Comparison of ENCODE assay signal across 17 cellular contexts in the genomic region with DNA sequence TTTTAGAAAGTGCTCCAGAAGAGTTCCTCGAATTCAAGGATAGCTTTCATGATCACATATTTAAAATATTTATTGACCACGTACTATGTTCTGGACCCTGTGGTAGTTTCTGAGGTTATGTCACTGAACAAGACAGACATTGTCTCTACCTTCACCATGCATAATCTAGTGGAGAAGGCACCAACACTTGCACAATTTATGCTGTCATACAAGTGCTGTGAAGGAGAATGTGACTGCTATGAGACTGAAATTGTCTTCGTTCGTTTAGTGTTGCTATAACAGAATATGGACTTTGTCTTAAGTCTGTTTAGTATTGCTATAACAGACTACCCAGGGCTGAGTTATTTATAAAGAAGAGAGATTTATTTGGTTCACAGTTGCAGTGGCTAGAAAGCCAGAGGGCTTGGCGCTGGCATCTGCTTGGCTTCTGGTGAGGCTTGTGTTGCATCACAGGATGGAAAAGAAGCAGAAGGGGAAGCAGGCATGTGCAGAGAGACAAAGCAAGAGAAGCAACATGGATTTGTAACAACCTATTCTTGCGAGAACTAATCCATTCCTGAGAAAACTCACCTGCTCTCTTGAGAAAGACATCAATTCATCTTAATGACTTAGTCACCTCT. TPM values are rescaled to one million over a fixed set of nuclear protein-coding genes. Genes with fewer than 3 reads are reported as not detected.
DNase-seq lines count a peak whose midpoint lies in the region; ATAC-seq and TF ChIP-seq lines count a peak whose summit lies in the region.
"Had no signal": no experiment of that assay in that cellular context is flagged by ENCODE, and none has a peak within 500 bp of the region (broad histone marks: within the 10 kb centered on the region; RNA-seq: fewer than 3 reads in every experiment).

No MANE protein-coding gene starts in this region.

- no peak overlapping the region for H3K4me3 ChIP-seq in BLaER1 treated with 17β-estradiol and CSF1 and Interleukin-3, amounts not matched to agents 10 nM and 100 nM
- no peak overlapping the region for H3K4me3 ChIP-seq in mammary epithelial cell (replicated peaks in 1 of 3; ENCODE audit: insufficient read depth in 1 of 3, low read depth in 2 of 3, low read length in 3 of 3)
- H3K4me3 ChIP-seq in colonic mucosa = no peak overlapping the region
- H3K4me3 ChIP-seq: vagina had no signal

- peaks cover 11 to 44% (median 26%) of the 10 kb centered on the region in 10 experiments for H3K4me1 ChIP-seq in BLaER1 treated with 17β-estradiol and CSF1 and Interleukin-3, amounts not matched to agents 10 nM and 100 nM
- H3K4me1 ChIP-seq in mammary epithelial cell (ENCODE audit: insufficient read depth, low read length) = peaks cover 31% of the 10 kb centered on the region
- H3K4me1 ChIP-seq in colonic mucosa = no peaks in the 10 kb centered on the region
- H3K4me1 ChIP-seq: vagina had no signal

- ATAC-seq in omental fat pad (ENCODE audit: low FRiP score) = peak; percentile 56
- ATAC-seq in GM18858 (IDR thresholded peaks at IDR 0.05; ENCODE audit: unreplicated experiment) = no peak
- ATAC-seq in HG02840 (IDR thresholded peaks at IDR 0.05; ENCODE audit: low FRiP score, unreplicated experiment) = no peak
- ATAC-seq: HCT116, PC-3, sciatic nerve had no signal

- WGBS in mammary epithelial cell (ENCODE audit: low coverage, missing lambda C conversion rate) = 14% methylated on average over 6 of the region's 6 CpGs

- no TSS peak for BruUV-seq in mammary epithelial cell (replicated peaks; lab: Mats Ljungman, UMichigan)

- H3K36me3 ChIP-seq in BLaER1 treated with 17β-estradiol and CSF1 and Interleukin-3, amounts not matched to agents 10 nM and 100 nM = no peaks in the 10 kb centered on the region
- no peaks in the 10 kb centered on the region for H3K36me3 ChIP-seq in mammary epithelial cell (ENCODE audit: insufficient read depth, low read length)
- no peaks in the 10 kb centered on the region for H3K36me3 ChIP-seq in colonic mucosa
- H3K36me3 ChIP-seq: vagina had no signal

- TF ChIP-seq CTCF in mammary epithelial cell (conservative IDR thresholded peaks at IDR 0.05 in 1 of 2, IDR thresholded peaks at IDR 0.05 in 1 of 2; ENCODE audit: extremely low read depth in 1 of 2, insufficient read depth in 1 of 2, low read depth in 1 of 2, low read length in 2 of 2) (no peak), omental fat pad (IDR thresholded peaks at IDR 0.05) (no peak), colonic mucosa (IDR thresholded peaks at IDR 0.05) (no peak)

- CTCF ChIA-PET in mammary epithelial cell (lab: Charles Lee; ENCODE audit: low non-redundant PET) = no interaction called here

- peak overlapping the region in 4 of 11 experiments; percentile 3 to 22 (median 12); a peak in 5 of 22 replicates for H3K27ac ChIP-seq in BLaER1 treated with 17β-estradiol and CSF1 and Interleukin-3, amounts not matched to agents 10 nM and 100 nM
- no peak overlapping the region for H3K27ac ChIP-seq in mammary epithelial cell (ENCODE audit: insufficient read depth, low read depth, low read length)
- H3K27ac ChIP-seq in colonic mucosa = no peak overlapping the region
- H3K27ac ChIP-seq: vagina had no signal

- H3K9me3 ChIP-seq in BLaER1 treated with 17β-estradiol and CSF1 and Interleukin-3, amounts not matched to agents 10 nM and 100 nM (replicated peaks in 1 of 11) = peaks cover 4 to 35% (median 16%) of the 10 kb centered on the region in 11 experiments; a peak in 17 of 22 replicates
- H3K9me3 ChIP-seq in mammary epithelial cell (replicated peaks; ENCODE audit: insufficient read depth, low read length) (no peaks in the 10 kb centered on the region), colonic mucosa (no peaks in the 10 kb centered on the region)
- H3K9me3 ChIP-seq: vagina had no signal

- no peak overlapping the region for H3K9ac ChIP-seq in BLaER1 treated with 17β-estradiol and CSF1 and Interleukin-3, amounts not matched to agents 10 nM and 100 nM
- H3K9ac ChIP-seq in mammary epithelial cell (ENCODE audit: insufficient read depth, low read length) (no peak overlapping the region), colonic mucosa (ENCODE audit: low read depth in 2 of 2, low read length in 2 of 2) (no peak overlapping the region)

- H2AFZ ChIP-seq in mammary epithelial cell (ENCODE audit: low read depth, low read length) = peak overlapping the region; percentile 35

- H4K20me1 ChIP-seq in BLaER1 treated with 17β-estradiol and CSF1 and Interleukin-3, amounts not matched to agents 10 nM and 100 nM = no peaks in the 10 kb centered on the region
- H4K20me1 ChIP-seq in mammary epithelial cell (ENCODE audit: insufficient read depth, low read length) = no peaks in the 10 kb centered on the region

- in situ Hi-C loops in mammary epithelial cell (cut with MboI; ENCODE audit: low sequenced_read_pairs in 2 of 2) = loop anchor here (10.0 to 25.0 kb wide), 2 partner anchors 188 to 300 kb away; no protein-coding TSS in a partner anchor

- dilution Hi-C loops in mammary epithelial cell (cut with HindIII; ENCODE audit: low sequenced_read_pairs) = loop anchor here (25.0 kb wide), 1 partner anchor 312 kb away; no protein-coding TSS in a partner anchor

- intact Hi-C loops in mammary epithelial cell (cut with micrococcal nuclease) (no loop called here), colonic mucosa (cut with DNase I) (loop anchor here (5.0 kb wide), 1 partner anchor 307 kb away; no protein-coding TSS in a partner anchor)

- H3K79me2 ChIP-seq in mammary epithelial cell (ENCODE audit: insufficient read depth, low read length) = no peaks in the 10 kb centered on the region

- no peaks in the 10 kb centered on the region for H3K27me3 ChIP-seq in BLaER1 treated with 17β-estradiol and CSF1 and Interleukin-3, amounts not matched to agents 10 nM and 100 nM
- H3K27me3 ChIP-seq in mammary epithelial cell (ENCODE audit: insufficient read depth, low read length) = no peaks in the 10 kb centered on the region
- H3K27me3 ChIP-seq in colonic mucosa = no peaks in the 10 kb centered on the region
- H3K27me3 ChIP-seq: vagina had no signal

- DNase-seq in MV-4-11 (lab: John Stamatoyannopoulos, UW) (peak; percentile 90), mammary epithelial cell (peak; percentile 31), omental fat pad (ENCODE audit: low spot score) (no peak), colonic mucosa (no peak)
- DNase-seq in effector CD4-positive, alpha-beta T cell = no peak
- DNase-seq: activated CD4-positive, alpha-beta T cell treated with anti-CD3 and anti-CD28 coated beads, Interleukin-2, amount 50 U/mL, for 4 hours; activated naive CD4-positive, alpha-beta T cell treated with anti-CD3 and anti-CD28 coated beads, Interleukin-2, amount 50 U/mL, for 16 hours; NCI-H2029 treated with DMSO at 0.1 percent for 48 hours; NCI-H526; PC-3 had no signal

- H3K4me2 ChIP-seq in BLaER1 treated with 17β-estradiol and CSF1 and Interleukin-3, amounts not matched to agents 10 nM and 100 nM = peak overlapping the region in 8 of 11 experiments; percentile 2 to 55 (median 20); a peak in 9 of 22 replicates
- H3K4me2 ChIP-seq in mammary epithelial cell (ENCODE audit: insufficient read depth, low read depth, low read length) = no peak overlapping the region

RNA-seq across cellular contexts. Expression of gene RFX8, which starts 50.0 kb away (rescaled TPM):
- total RNA-seq in mammary epithelial cell = under 1 TPM in 1 of 2 donors, not detected in 1; 0.82 TPM
- polyA plus RNA-seq in mammary epithelial cell = 0.53 TPM
- not detected for polyA minus RNA-seq in mammary epithelial cell
- total RNA-seq in omental fat pad = 1 to 10 TPM in 2 of 4 donors, not detected in 2; 2.6 to 3.9 TPM
- total RNA-seq in colonic mucosa = not detected
- total RNA-seq: M059J had no signal

Comparison
In these comparisons a context has a peak if more than half of its experiments do, and no peak if none do; other contexts are left out.
1. DNase-seq: peak in MV-4-11 (single experiment) and mammary epithelial cell (single experiment); none in omental fat pad (single experiment), colonic mucosa (single experiment) and effector CD4-positive, alpha-beta T cell (single experiment).